In the genomic region with DNA sequence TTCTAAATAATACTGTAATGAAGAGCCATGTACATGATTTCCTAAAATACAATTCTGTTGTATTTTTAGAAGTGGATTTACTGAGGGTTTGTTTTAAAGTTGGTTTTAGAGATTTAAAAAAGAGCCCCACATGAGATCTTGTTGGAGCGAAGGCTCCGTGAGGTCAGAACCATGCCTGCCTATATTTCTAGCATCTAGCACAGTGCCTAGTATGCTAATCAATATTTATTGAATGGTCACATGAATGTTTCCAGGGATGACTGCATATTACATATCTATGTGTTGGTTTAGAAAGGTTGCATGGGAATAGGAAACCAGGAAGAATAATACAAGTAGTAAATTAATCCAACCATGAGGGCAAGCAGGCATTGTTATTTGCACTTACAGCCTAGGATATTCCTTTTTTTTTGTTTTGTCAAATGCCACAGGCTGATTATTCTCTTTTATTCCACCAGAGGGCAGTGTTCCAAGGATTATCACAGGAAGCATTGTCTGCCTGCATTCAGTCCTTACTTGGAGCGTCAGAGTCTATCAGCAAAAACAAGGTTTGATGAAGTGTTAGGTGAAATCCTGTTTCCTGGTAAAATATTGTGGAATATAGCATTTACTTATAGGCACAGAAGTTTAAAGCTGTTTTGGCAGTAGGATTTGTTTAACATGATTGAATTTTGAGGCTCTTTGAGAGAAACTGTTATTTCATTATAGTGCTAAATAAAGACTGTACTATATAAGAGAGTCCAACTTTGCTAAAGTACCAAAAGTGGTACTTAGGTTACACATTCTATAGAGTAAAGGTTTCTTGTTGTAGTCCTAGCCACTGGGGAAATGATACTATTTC, we compare ENCODE assay signal across 8 cellular contexts. TPM values are rescaled to one million over a fixed set of nuclear protein-coding genes. Genes with fewer than 3 reads are reported as not detected.
DNase-seq lines count a peak whose midpoint lies in the region; ATAC-seq and TF ChIP-seq lines count a peak whose summit lies in the region.

No MANE protein-coding gene starts in this region.

- H3K27me3 ChIP-seq in thoracic aorta (replicated peaks; ENCODE audit: insufficient read depth) = no peaks in the 10 kb centered on the region

- H3K4me1 Mint-ChIP-seq in central memory CD8-positive, alpha-beta T cell = peaks cover under 1% of the 10 kb centered on the region

- H3K27ac Mint-ChIP-seq in central memory CD8-positive, alpha-beta T cell (ENCODE audit: low read depth) = no peak overlapping the region

- peak; percentile 70 for ATAC-seq in central memory CD8-positive, alpha-beta T cell (replicated peaks; ENCODE audit: extremely low read depth, poor library complexity, severe bottlenecking)
- ATAC-seq in left colon (peak; percentile 81), thoracic aorta (ENCODE audit: insufficient number of reproducible peaks, low FRiP score, low read depth) (peak; percentile 50), HG03342 (IDR thresholded peaks at IDR 0.05; ENCODE audit: unreplicated experiment) (no peak)

- no peaks in the 10 kb centered on the region for H3K9me3 ChIP-seq in thoracic aorta

- H3K27me3 Mint-ChIP-seq in central memory CD8-positive, alpha-beta T cell = no peaks in the 10 kb centered on the region

- DNase-seq in A172 (ENCODE audit: low spot score) = peak; percentile 60
- peak; percentile 72 for DNase-seq in EL
- DNase-seq in LoVo (ENCODE audit: low spot score) = peak; percentile 76
- peak; percentile 83 for DNase-seq in RKO (ENCODE audit: low spot score)
- no peak for DNase-seq in central memory CD8-positive, alpha-beta T cell (ENCODE audit: low spot score in 2 of 2)
- DNase-seq in left colon = no peak
- DNase-seq in thoracic aorta (ENCODE audit: low spot score) = no peak

- intact Hi-C loops in left colon (cut with DNase I, micrococcal nuclease) = no loop called here

- H3K36me3 Mint-ChIP-seq in central memory CD8-positive, alpha-beta T cell (ENCODE audit: insufficient read depth) = peaks cover 57% of the 10 kb centered on the region

- no peak overlapping the region for H3K4me3 ChIP-seq in thoracic aorta

- no peaks in the 10 kb centered on the region for H3K4me1 ChIP-seq in thoracic aorta (ENCODE audit: control insufficient read depth in 1 of 2, low read depth in 2 of 2)

- peak; percentile 83 for TF ChIP-seq CTCF in thoracic aorta (IDR thresholded peaks at IDR 0.05)

- H3K36me3 ChIP-seq in thoracic aorta = peaks cover 46% of the 10 kb centered on the region

- H3K4me3 Mint-ChIP-seq in central memory CD8-positive, alpha-beta T cell = no peak overlapping the region

- H3K9me3 Mint-ChIP-seq in central memory CD8-positive, alpha-beta T cell = no peaks in the 10 kb centered on the region

- H3K27ac ChIP-seq in thoracic aorta = no peak overlapping the region

RNA-seq across cellular contexts. Expression of a gene that starts 46.8 kb away (rescaled TPM):
- total RNA-seq in A172 (2014; rRNA removed; shearing (Covaris generic)) = 13.7 and 16.9 TPM in 2 replicates
- total RNA-seq in left colon = 10 to 100 TPM; 47.7 to 53.7 TPM
- 10 to 100 TPM; 20.3 to 36.3 TPM for total RNA-seq in thoracic aorta

Comparison
In these comparisons a context has a peak if more than half of its experiments do, and no peak if none do; other contexts are left out.
1. DNase-seq: peak in A172 (single experiment), EL (single experiment), LoVo (single experiment) and RKO (single experiment); none in central memory CD8-positive, alpha-beta T cell (0 of 2), left colon (0 of 2) and thoracic aorta (single experiment).